Comparison of ENCODE assay signal across 20 cellular contexts in genomic region chr1:17279001-17279830, GRCh38. TPM values are rescaled to one million over a fixed set of nuclear protein-coding genes. Genes with fewer than 3 reads are reported as not detected.
"Had no signal": no experiment of that assay in that cellular context is flagged by ENCODE, and none has a peak within 500 bp of the region (broad histone marks: within the 10 kb centered on the region; RNA-seq: fewer than 3 reads in every experiment).

No MANE protein-coding gene starts in this region.

- H3K4me3 ChIP-seq: breast epithelium, gastroesophageal sphincter, stomach, thoracic aorta had no signal

- DNase-seq: activated B cell treated with CpG ODN at 0.5 μM for 24 hours; activated CD4-positive, alpha-beta T cell treated with anti-CD3 and anti-CD28 coated beads for 48 hours; activated CD8-positive, alpha-beta memory T cell treated with anti-CD3 and anti-CD28 coated beads, Interleukin-2, amount 50 U/mL, for 48 hours; activated naive CD8-positive, alpha-beta T cell treated with anti-CD3 and anti-CD28 coated beads, Interleukin-2, amount 10 ng/mL, durations not matched to agents 7 days and 5 days; anterior cingulate cortex; cerebellar nuclear complex; dermis blood vessel endothelial cell; erythroblast; left colon; midbrain; right cardiac atrium; stimulated activated CD4-positive, alpha-beta T cell treated with anti-CD3 and anti-CD28 coated beads, Interleukin-1b, Interleukin-23, amount 100 ng/mL, for 48 hours; stomach; T-helper 17 cell had no signal

- H3K27ac ChIP-seq: breast epithelium, gastroesophageal sphincter, stomach, thoracic aorta had no signal

RNA-seq across cellular contexts. Expression of gene PADI4, which starts 28.8 kb away (rescaled TPM):
- total RNA-seq: activated T-helper 1 cell treated with anti-CD3 and anti-CD28 coated beads, Interleukin-12 subunit alpha, Interleukin-12 subunit beta, Interleukin-2, Interleukin-4 antibody, amounts not matched to agents 30 ng/mL and 10 ng/mL and 1 ng/mL, durations not matched to agents 14 hours and 24 hours and 36 hours; dermis blood vessel endothelial cell; left colon; lung microvascular endothelial cell had no signal

RNA-seq across cellular contexts. Expression of gene PADI3, which starts 30.3 kb away (rescaled TPM):
- total RNA-seq: activated B cell treated with CpG ODN at 0.5 μM for 24 hours; activated naive CD8-positive, alpha-beta T cell treated with anti-CD3 and anti-CD28 coated beads, Interleukin-2, amount 10 ng/mL, durations not matched to agents 7 days and 5 days; activated T-helper 1 cell treated with anti-CD3 and anti-CD28 coated beads, Interleukin-12 subunit alpha, Interleukin-12 subunit beta, Interleukin-2, Interleukin-4 antibody, amounts not matched to agents 30 ng/mL and 10 ng/mL and 1 ng/mL, durations not matched to agents 14 hours and 24 hours and 36 hours; breast epithelium; dermis blood vessel endothelial cell; left colon; posterior vena cava; right cardiac atrium; stomach; T-helper 17 cell; thoracic aorta had no signal
- polyA plus RNA-seq: right cardiac atrium had no signal
